ENCODE assay signal across 23 cellular contexts in genomic region chr7:108093341-108093740, GRCh38. TPM values are rescaled to one million over a fixed set of nuclear protein-coding genes. Genes with fewer than 3 reads are reported as not detected.
A peak's percentile ranks its signal among the peaks of the same experiment; 100 is the strongest.
DNase-seq lines count a peak whose midpoint lies in the region; ATAC-seq and TF ChIP-seq lines count a peak whose summit lies in the region.
"Had no signal": no experiment of that assay in that cellular context is flagged by ENCODE, and none has a peak within 500 bp of the region (broad histone marks: within the 10 kb centered on the region; RNA-seq: fewer than 3 reads in every experiment).

No MANE protein-coding gene starts in this region.

- H3K36me3 ChIP-seq in left lung (no peaks in the 10 kb centered on the region), stomach (no peaks in the 10 kb centered on the region)
- H3K36me3 ChIP-seq: ascending aorta, gastroesophageal sphincter had no signal

- TF ChIP-seq CTCF in HFFc6 (IDR thresholded peaks at IDR 0.05) = no peak
- no peak for TF ChIP-seq CTCF in choroid plexus epithelial cell (conservative IDR thresholded peaks at IDR 0.05; ENCODE audit: low read depth, low read length)
- no peak for TF ChIP-seq CTCF in left lung (IDR thresholded peaks at IDR 0.05)
- TF ChIP-seq CTCF in stomach (IDR thresholded peaks at IDR 0.05) = no peak

- no peak for ATAC-seq in left lung
- ATAC-seq: activated T-helper 17 cell treated with anti-CD3 and anti-CD28 coated beads, Interleukin-2, amount 50 U/mL, for 72 hours; gastroesophageal sphincter; stimulated activated effector memory CD8-positive, alpha-beta T cell treated with anti-CD3 and anti-CD28 coated beads, Interleukin-12 subunit alpha, Interleukin-12 subunit beta, amount 100 ng/mL, for 72 hours had no signal

- H3K4me1 ChIP-seq in left lung (peaks cover 12 to 16% of the 10 kb centered on the region in 2 donors), stomach (peaks cover 15 to 36% (median 23%) of the 10 kb centered on the region in 4 donors)

- H3K4me3 Mint-ChIP-seq in HFFc6 = peak overlapping the region; percentile 59; the same call in 1 of the 2 replicates
- H3K4me3 Mint-ChIP-seq: activated naive CD4-positive, alpha-beta T cell treated with anti-CD3 and anti-CD28 coated beads, Interleukin-2, amount 50 U/mL, for 24 hours; activated T-helper 17 cell treated with anti-CD3 and anti-CD28 coated beads, Interleukin-2, amount 50 U/mL, for 72 hours; CD14-positive monocyte; stimulated activated effector memory CD8-positive, alpha-beta T cell treated with anti-CD3 and anti-CD28 coated beads, Interleukin-12 subunit alpha, Interleukin-12 subunit beta, amount 100 ng/mL, for 72 hours; T-helper 2 cell treated with Interferon-gamma antibody and Interleukin-4, amounts not matched to agents 5 μg/mL and 100 μg/mL, for 36 hours had no signal

- no peaks in the 10 kb centered on the region for H3K36me3 Mint-ChIP-seq in HFFc6 (ENCODE audit: low read depth)
- H3K36me3 Mint-ChIP-seq: activated naive CD4-positive, alpha-beta T cell treated with anti-CD3 and anti-CD28 coated beads, Interleukin-2, amount 50 U/mL, for 24 hours; CD14-positive monocyte; stimulated activated effector memory CD8-positive, alpha-beta T cell treated with anti-CD3 and anti-CD28 coated beads, Interleukin-12 subunit alpha, Interleukin-12 subunit beta, amount 100 ng/mL, for 72 hours had no signal

- H3K9me3 ChIP-seq in left lung = no peaks in the 10 kb centered on the region
- no peaks in the 10 kb centered on the region for H3K9me3 ChIP-seq in stomach
- H3K9me3 ChIP-seq: ascending aorta, gastroesophageal sphincter had no signal

- H3K27me3 ChIP-seq in left lung (no peaks in the 10 kb centered on the region), stomach (no peaks in the 10 kb centered on the region)
- H3K27me3 ChIP-seq: ascending aorta, gastroesophageal sphincter had no signal

- no peaks in the 10 kb centered on the region for H3K9me3 Mint-ChIP-seq in HFFc6
- H3K9me3 Mint-ChIP-seq: activated naive CD4-positive, alpha-beta T cell treated with anti-CD3 and anti-CD28 coated beads, Interleukin-2, amount 50 U/mL, for 24 hours; activated T-helper 17 cell treated with anti-CD3 and anti-CD28 coated beads, Interleukin-2, amount 50 U/mL, for 72 hours; stimulated activated effector memory CD8-positive, alpha-beta T cell treated with anti-CD3 and anti-CD28 coated beads, Interleukin-12 subunit alpha, Interleukin-12 subunit beta, amount 100 ng/mL, for 72 hours; T-helper 2 cell treated with Interferon-gamma antibody and Interleukin-4, amounts not matched to agents 5 μg/mL and 100 μg/mL, for 36 hours had no signal

- peak overlapping the region; percentile 90; the same call in 1 of the 2 replicates for H3K27ac Mint-ChIP-seq in HFFc6
- H3K27ac Mint-ChIP-seq: activated naive CD4-positive, alpha-beta T cell treated with anti-CD3 and anti-CD28 coated beads, Interleukin-2, amount 50 U/mL, for 24 hours; activated T-helper 17 cell treated with anti-CD3 and anti-CD28 coated beads, Interleukin-2, amount 50 U/mL, for 72 hours; CD14-positive monocyte; stimulated activated effector memory CD8-positive, alpha-beta T cell treated with anti-CD3 and anti-CD28 coated beads, Interleukin-12 subunit alpha, Interleukin-12 subunit beta, amount 100 ng/mL, for 72 hours; T-helper 2 cell treated with Interferon-gamma antibody and Interleukin-4, amounts not matched to agents 5 μg/mL and 100 μg/mL, for 36 hours had no signal

- intact Hi-C loops in left lung (cut with DNase I) = no loop called here
- intact Hi-C loops in stomach (cut with DNase I; ENCODE audit: low total_unique reads) = no loop called here

- H3K27ac ChIP-seq in left lung (peak overlapping the region; percentile 5 to 73), stomach (peak overlapping the region in 3 of 5 donors; percentile 30 to 77 (median 69))
- H3K27ac ChIP-seq: ascending aorta, RWPE1 had no signal

- DNase-seq in HFFc6 (no peak), choroid plexus epithelial cell (ENCODE audit: low read depth) (peak; percentile 42), left lung (no peak), stomach (no peak), RPMI8226 (no peak), NCI-H748 (lab: John Stamatoyannopoulos, UW; ENCODE audit: unreplicated experiment) (no peak), NCI-H2171 treated with DMSO at 0.1 percent for 48 hours (lab: John Stamatoyannopoulos, UW) (no peak)
- DNase-seq: activated CD4-positive, alpha-beta T cell treated with anti-CD3 and anti-CD28 coated beads, Interleukin-2, amount 50 U/mL, for 1 hour; H7; islet precursor cell; NCI-H1694 treated with DMSO at 0.1 percent for 48 hours; NCI-H526; small intestine; stimulated activated CD4-positive, alpha-beta T cell treated with anti-CD3 and anti-CD28 coated beads, Interleukin-2, amount 100 ng/mL, for 48 hours had no signal

- no peaks in the 10 kb centered on the region for H3K27me3 Mint-ChIP-seq in HFFc6 (ENCODE audit: insufficient read depth)

- WGBS in stomach, 5 donors = 72 to 85% (median 82%) methylated on average over 4 of the region's 4 CpGs

- TF ChIP-seq EP300 in stomach (IDR thresholded peaks at IDR 0.05) = no peak

- peaks cover 63% of the 10 kb centered on the region for H3K4me1 Mint-ChIP-seq in HFFc6 (ENCODE audit: low read depth)
- H3K4me1 Mint-ChIP-seq: activated naive CD4-positive, alpha-beta T cell treated with anti-CD3 and anti-CD28 coated beads, Interleukin-2, amount 50 U/mL, for 24 hours; activated T-helper 17 cell treated with anti-CD3 and anti-CD28 coated beads, Interleukin-2, amount 50 U/mL, for 72 hours; CD14-positive monocyte; stimulated activated effector memory CD8-positive, alpha-beta T cell treated with anti-CD3 and anti-CD28 coated beads, Interleukin-12 subunit alpha, Interleukin-12 subunit beta, amount 100 ng/mL, for 72 hours had no signal

- H3K4me3 ChIP-seq in choroid plexus epithelial cell (ENCODE audit: low read depth, low read length) (no peak overlapping the region), left lung (no peak overlapping the region), stomach (no peak overlapping the region)
- H3K4me3 ChIP-seq: ascending aorta, gastroesophageal sphincter had no signal

- no peak for TF ChIP-seq POLR2A in stomach (IDR thresholded peaks at IDR 0.05)

RNA-seq across cellular contexts. Expression of gene LAMB4, which starts 36.8 kb away (rescaled TPM):
- total RNA-seq in HFFc6 (2021; fragmentation: NEBNext Ultra II Directional; extraction: Animal tissue kit (Norgen Biotek cat#: 25700)) = under 1 TPM in 2 of 6 experiments, not detected in 4; 0.16 to 0.24 TPM
- under 1 TPM in 1 of 2 donors, not detected in 1; 0.37 TPM for total RNA-seq in left lung
- total RNA-seq in stomach = 1 to 10 TPM in 1 of 5 donors, under 1 TPM in 2, not detected in 2; under 0.01 to 8.5 (median 0.18) TPM
- polyA plus RNA-seq in stomach = 1 to 10 TPM in 2 of 3 donors, under 1 TPM in 1; 0.68 to 3.6 (median 2.7) TPM
- total RNA-seq: activated T-helper 17 cell treated with anti-CD3 and anti-CD28 coated beads, Interleukin-2, amount 50 U/mL, for 72 hours; ascending aorta; H7; lung microvascular endothelial cell had no signal
- polyA plus RNA-seq: CD14-positive monocyte had no signal
